Comparison of ENCODE assay signal across 1 cellular context in genomic region chr9:137254624-137255447, GRCh38.
TF ChIP-seq lines count a peak whose summit lies in the region.

NELFB (plus strand) TSS chr9:137255327.

TF ChIP-seq in K562, 482 proteins besides CTCF, POLR2A, EP300 and RAD21 (continued from another document and continues in another):
- TF ChIP-seq FOXK2 (conservative IDR thresholded peaks at IDR 0.05 in 1 of 2, IDR thresholded peaks at IDR 0.05 in 1 of 2; ENCODE audit: low read depth in 2 of 2), result no peak
- TF ChIP-seq MCM7 (IDR thresholded peaks at IDR 0.05), result no peak
- no peak for TF ChIP-seq RREB1 (CRISPR knock-in tag; IDR thresholded peaks at IDR 0.05)
- TF ChIP-seq NRF1 (conservative IDR thresholded peaks at IDR 0.05 in 1 of 2, IDR thresholded peaks at IDR 0.05 in 1 of 2), result peak; percentile 90 to 91
- TF ChIP-seq YY1 (IDR thresholded peaks at IDR 0.05; ENCODE audit: borderline replicate concordance in 1 of 3, control insufficient read depth in 1 of 3, extremely low read depth in 1 of 3, insufficient read depth in 3 of 3, insufficient read length in 1 of 3, insufficient replicate concordance in 2 of 3, low read depth in 1 of 3, low read length in 2 of 3), result peak in 2 of 3 experiments; percentile 77 to 87
- TF ChIP-seq THRA (IDR thresholded peaks at IDR 0.05), result no peak
- no peak for TF ChIP-seq BRD9 (IDR thresholded peaks at IDR 0.05; ENCODE audit: low read depth, partially characterized antibody)
- TF ChIP-seq DLX4 (CRISPR knock-in tag; IDR thresholded peaks at IDR 0.05), result no peak
- peak; percentile 46; the same call in 1 of the 2 replicates for TF ChIP-seq FOXP1 (CRISPR knock-in tag; IDR thresholded peaks at IDR 0.05)
- no peak; the same call in 1 of the 2 replicates for TF ChIP-seq ZBTB33 (CRISPR knock-in tag; IDR thresholded peaks at IDR 0.05)
- TF ChIP-seq TCF7 (IDR thresholded peaks at IDR 0.05; ENCODE audit: borderline replicate concordance), result 0 out of 2 replicates have a peak, but pooled peaks have one; percentile 48
- TF ChIP-seq ZBTB17 (CRISPR knock-in tag; IDR thresholded peaks at IDR 0.05), result no peak
- peak; percentile 95 for TF ChIP-seq GATAD2B (IDR thresholded peaks at IDR 0.05; ENCODE audit: borderline replicate concordance)
- TF ChIP-seq CAMTA2 (CRISPR knock-in tag; conservative IDR thresholded peaks at IDR 0.05), result no peak
- TF ChIP-seq ID3 (CRISPR knock-in tag; IDR thresholded peaks at IDR 0.05), result no peak
- TF ChIP-seq ID3 (tag; IDR thresholded peaks at IDR 0.05), result no peak
- no peak for TF ChIP-seq ELF4 (CRISPR knock-in tag; IDR thresholded peaks at IDR 0.05)
- TF ChIP-seq ZBTB26 (CRISPR knock-in tag; IDR thresholded peaks at IDR 0.05), result no peak; the same call in 1 of the 2 replicates
- TF ChIP-seq BCLAF1 (IDR thresholded peaks at IDR 0.05; ENCODE audit: borderline replicate concordance in 1 of 2, control insufficient read depth in 1 of 2, low read depth in 2 of 2, low read length in 1 of 2), result peak in 1 of 2 experiments; percentile 94; a peak in 2 of 4 replicates
- TF ChIP-seq FOXA1 (IDR thresholded peaks at IDR 0.05; ENCODE audit: borderline replicate concordance), result no peak
- no peak for TF ChIP-seq KLF1 (tag; IDR thresholded peaks at IDR 0.05)
- peak in 1 of 2 experiments; percentile 90; a peak in 2 of 4 replicates for TF ChIP-seq ZNF639 (CRISPR knock-in tag; conservative IDR thresholded peaks at IDR 0.05 in 1 of 2, IDR thresholded peaks at IDR 0.05 in 1 of 2)
- TF ChIP-seq ZNF280A (IDR thresholded peaks at IDR 0.05; ENCODE audit: low read depth, partially characterized antibody), result no peak
- TF ChIP-seq ARID2 (IDR thresholded peaks at IDR 0.05), result no peak
- peak; percentile 91; the same call in 1 of the 2 replicates for TF ChIP-seq ELF2 (CRISPR knock-in tag; IDR thresholded peaks at IDR 0.05)
- TF ChIP-seq PML (IDR thresholded peaks at IDR 0.05; ENCODE audit: low read length), result peak; percentile 48; the same call in 1 of the 2 replicates
- TF ChIP-seq ZFP1 (CRISPR knock-in tag; IDR thresholded peaks at IDR 0.05), result no peak
- TF ChIP-seq ZBTB11 (CRISPR knock-in tag; IDR thresholded peaks at IDR 0.05), result peak; percentile 98 to 100 (median 99)
